Comparison of ENCODE assay signal across 18 cellular contexts in the genomic region with DNA sequence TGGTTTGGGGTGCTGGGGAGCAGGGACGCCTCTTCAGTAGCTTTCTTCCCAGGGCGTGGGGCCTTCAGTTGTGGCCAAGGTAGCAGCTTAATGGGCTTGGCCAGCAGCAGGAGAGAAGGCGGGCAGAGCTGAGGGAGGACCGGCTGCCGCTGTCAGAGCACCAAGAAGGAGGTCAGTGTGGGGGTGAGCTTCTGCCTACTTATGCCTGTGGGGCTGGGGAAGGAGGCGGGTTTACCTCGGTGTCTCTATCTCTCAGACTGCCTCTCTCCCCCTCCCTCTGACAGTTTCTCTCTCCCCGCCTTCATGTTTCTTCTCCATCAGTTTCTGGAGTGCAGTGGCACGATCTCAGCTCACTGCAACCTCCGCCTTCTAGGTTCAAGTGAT. TPM values are rescaled to one million over a fixed set of nuclear protein-coding genes. Genes with fewer than 3 reads are reported as not detected.
DNase-seq lines count a peak whose midpoint lies in the region; ATAC-seq, FAIRE-seq and TF ChIP-seq lines count a peak whose summit lies in the region.
"Had no signal": no experiment of that assay in that cellular context is flagged by ENCODE, and none has a peak within 500 bp of the region (broad histone marks: within the 10 kb centered on the region; RNA-seq: fewer than 3 reads in every experiment).

A gene with protein sequence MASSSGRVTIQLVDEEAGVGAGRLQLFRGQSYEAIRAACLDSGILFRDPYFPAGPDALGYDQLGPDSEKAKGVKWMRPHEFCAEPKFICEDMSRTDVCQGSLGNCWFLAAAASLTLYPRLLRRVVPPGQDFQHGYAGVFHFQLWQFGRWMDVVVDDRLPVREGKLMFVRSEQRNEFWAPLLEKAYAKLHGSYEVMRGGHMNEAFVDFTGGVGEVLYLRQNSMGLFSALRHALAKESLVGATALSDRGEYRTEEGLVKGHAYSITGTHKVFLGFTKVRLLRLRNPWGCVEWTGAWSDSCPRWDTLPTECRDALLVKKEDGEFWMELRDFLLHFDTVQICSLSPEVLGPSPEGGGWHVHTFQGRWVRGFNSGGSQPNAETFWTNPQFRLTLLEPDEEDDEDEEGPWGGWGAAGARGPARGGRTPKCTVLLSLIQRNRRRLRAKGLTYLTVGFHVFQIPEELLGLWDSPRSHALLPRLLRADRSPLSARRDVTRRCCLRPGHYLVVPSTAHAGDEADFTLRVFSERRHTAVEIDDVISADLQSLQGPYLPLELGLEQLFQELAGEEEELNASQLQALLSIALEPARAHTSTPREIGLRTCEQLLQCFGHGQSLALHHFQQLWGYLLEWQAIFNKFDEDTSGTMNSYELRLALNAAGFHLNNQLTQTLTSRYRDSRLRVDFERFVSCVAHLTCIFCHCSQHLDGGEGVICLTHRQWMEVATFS (minus strand): TSS at position 177 of the 384 bp plus-strand sequence. CDS start 309 bp downstream, outside the sequence.

- no peaks in the 10 kb centered on the region for H3K9me3 Mint-ChIP-seq in activated CD8-positive, alpha-beta T cell treated with anti-CD3 and anti-CD28 coated beads for 36 hours
- H3K9me3 Mint-ChIP-seq in progenitor cell of endocrine pancreas (ENCODE audit: low read depth) = no peaks in the 10 kb centered on the region
- H3K9me3 Mint-ChIP-seq: CD8-positive, alpha-beta memory T cell had no signal

- no peaks in the 10 kb centered on the region for H3K27me3 Mint-ChIP-seq in activated CD8-positive, alpha-beta T cell treated with anti-CD3 and anti-CD28 coated beads for 36 hours
- no peaks in the 10 kb centered on the region for H3K27me3 Mint-ChIP-seq in progenitor cell of endocrine pancreas
- H3K27me3 Mint-ChIP-seq: CD8-positive, alpha-beta memory T cell had no signal

- H3K27ac ChIP-seq in A549 (peak within 1 kb of the TSS in 1 of 2 experiments; percentile 45; a peak in 3 of 6 replicates), SK-N-SH (ENCODE audit: low read depth in 2 of 2, low read length in 1 of 2) (no peak within 1 kb of the TSS)
- H3K27ac ChIP-seq: heart right ventricle, pancreas had no signal

- no peaks in the 10 kb centered on the region for H3K9me2 ChIP-seq in SK-N-SH

- CTCF ChIA-PET in A549 (lab: Yijun Ruan, JAX) (interaction anchor here (0.6 to 2.1 kb wide), 15 partner anchors 9 to 230 kb away, joined by 3 to 9 read pairs (median 3); partner anchors contain the start of genes ECH1, MRPS12 and SARS2), SK-N-SH (lab: Yijun Ruan, JAX) (interaction anchor here (1.1 to 1.2 kb wide), 2 partner anchors 14 to 186 kb away, joined by 3 to 4 read pairs; no protein-coding TSS in a partner anchor)
- CTCF ChIA-PET in activated CD8-positive, alpha-beta T cell treated with anti-CD3 and anti-CD28 coated beads for 36 hours (lab: Charles Lee) = interaction anchor here (0.9 to 1.5 kb wide), 2 partner anchors 14 to 25 kb away, joined by 3 to 5 read pairs; no protein-coding TSS in a partner anchor

- H4K20me1 ChIP-seq in SK-N-SH (ENCODE audit: insufficient read depth) = no peaks in the 10 kb centered on the region

- DNase-seq in A549 (ENCODE audit: low read depth in 1 of 2, low spot score in 1 of 2) (no peak), GM12892 (ENCODE audit: insufficient read length) (peak; percentile 8), mucosa of descending colon (no peak), SK-N-SH (no peak), progenitor cell of endocrine pancreas (ENCODE audit: low spot score, unreplicated experiment) (no peak), GM19240 (ENCODE audit: insufficient read length, low spot score) (no peak)
- no peak for DNase-seq in activated CD8-positive, alpha-beta T cell treated with anti-CD3 and anti-CD28 coated beads for 36 hours
- DNase-seq: activated CD4-positive, alpha-beta T cell treated with anti-CD3 and anti-CD28 coated beads for 1 hour; dermis blood vessel endothelial cell; DMS79 treated with DMSO at 0.1 percent for 48 hours; heart right ventricle; NCI-H1417 treated with DMSO at 0.1 percent for 48 hours; NCI-H510A treated with DMSO at 0.1 percent for 48 hours had no signal

- peak; percentile 3 to 10; a peak in 3 of 6 replicates for ATAC-seq in A549
- ATAC-seq in activated CD8-positive, alpha-beta T cell treated with anti-CD3 and anti-CD28 coated beads for 36 hours = no peak
- no peak for ATAC-seq in mucosa of descending colon
- ATAC-seq: heart right ventricle, pancreas, sciatic nerve had no signal

- no peaks in the 10 kb centered on the region for H3K36me3 Mint-ChIP-seq in activated CD8-positive, alpha-beta T cell treated with anti-CD3 and anti-CD28 coated beads for 36 hours (ENCODE audit: low read depth)
- no peaks in the 10 kb centered on the region for H3K36me3 Mint-ChIP-seq in progenitor cell of endocrine pancreas (ENCODE audit: insufficient read depth)
- H3K36me3 Mint-ChIP-seq: CD8-positive, alpha-beta memory T cell had no signal

- no peak for FAIRE-seq in A549 (lab: Jason Lieb, UNC)
- no peak for FAIRE-seq in GM12892 (lab: Jason Lieb, UNC)
- FAIRE-seq: endothelial cell of umbilical vein, pancreas had no signal

- POLR2A ChIA-PET in A549 (lab: Yijun Ruan, JAX) (interaction anchor here (1.4 kb wide), 1 partner anchor 88 kb away, joined by 3 read pairs; the partner anchor contains the start of gene ECH1), SK-N-SH (lab: Yijun Ruan, JAX) (no interaction called here)
- POLR2A ChIA-PET in activated CD8-positive, alpha-beta T cell treated with anti-CD3 and anti-CD28 coated beads for 36 hours (lab: Charles Lee) = interaction anchor here (0.8 kb wide), 1 partner anchor 10 kb away, joined by 3 read pairs; no protein-coding TSS in a partner anchor

- no peak for TF ChIP-seq RAD21 in A549 (conservative IDR thresholded peaks at IDR 0.05 in 1 of 2, IDR thresholded peaks at IDR 0.05 in 1 of 2)
- no peak for TF ChIP-seq RAD21 in SK-N-SH (IDR thresholded peaks at IDR 0.05; ENCODE audit: low read length)

- WGBS in A549 (ENCODE audit: missing lambda C conversion rate) = 88% methylated on average over 10 of the region's 10 CpGs
- WGBS in SK-N-SH (ENCODE audit: low lambda C conversion rate) = 93% methylated on average over 8 of the region's 10 CpGs

- H3F3A ChIP-seq in SK-N-SH (replicated peaks; ENCODE audit: insufficient read depth) = no peaks in the 10 kb centered on the region

- TF ChIP-seq POLR2A in A549 (IDR thresholded peaks at IDR 0.05; ENCODE audit: low read length) (no peak), GM12892 (IDR thresholded peaks at IDR 0.05; ENCODE audit: low read depth, low read length) (no peak)

- TF ChIP-seq EP300 in A549 (IDR thresholded peaks at IDR 0.05) (no peak), SK-N-SH (IDR thresholded peaks at IDR 0.05; ENCODE audit: borderline replicate concordance in 1 of 2, low read depth in 1 of 2, low read length in 1 of 2) (no peak)

- peaks cover 7% of the 10 kb centered on the region for H3K4me1 Mint-ChIP-seq in activated CD8-positive, alpha-beta T cell treated with anti-CD3 and anti-CD28 coated beads for 36 hours (ENCODE audit: low read depth)
- H3K4me1 Mint-ChIP-seq in progenitor cell of endocrine pancreas (ENCODE audit: low read depth) = no peaks in the 10 kb centered on the region

- H2AFZ ChIP-seq in SK-N-SH (ENCODE audit: low read depth) = no peak within 1 kb of the TSS

- H3K79me2 ChIP-seq in SK-N-SH (ENCODE audit: insufficient read depth) = no peaks in the 10 kb centered on the region

- no peaks in the 10 kb centered on the region for H3K27me3 ChIP-seq in SK-N-SH (ENCODE audit: insufficient read depth)
- H3K27me3 ChIP-seq: heart right ventricle, pancreas had no signal

- H3K4me2 ChIP-seq in A549 = no peak within 1 kb of the TSS
- no peak within 1 kb of the TSS for H3K4me2 ChIP-seq in SK-N-SH

- TF ChIP-seq CTCF in A549 (IDR thresholded peaks at IDR 0.05) (no peak), mucosa of descending colon (IDR thresholded peaks at IDR 0.05) (no peak), SK-N-SH (IDR thresholded peaks at IDR 0.05) (no peak), progenitor cell of endocrine pancreas (IDR thresholded peaks at IDR 0.05; ENCODE audit: unreplicated experiment) (no peak)
- TF ChIP-seq CTCF in activated CD8-positive, alpha-beta T cell treated with anti-CD3 and anti-CD28 coated beads for 36 hours (IDR thresholded peaks at IDR 0.05) = no peak

- no peak within 1 kb of the TSS for H3K4me3 Mint-ChIP-seq in activated CD8-positive, alpha-beta T cell treated with anti-CD3 and anti-CD28 coated beads for 36 hours
- H3K4me3 Mint-ChIP-seq in progenitor cell of endocrine pancreas (ENCODE audit: low read depth) = no peak within 1 kb of the TSS

- no peak within 1 kb of the TSS for H3K9ac ChIP-seq in SK-N-SH

- no peak within 1 kb of the TSS for H3K27ac Mint-ChIP-seq in activated CD8-positive, alpha-beta T cell treated with anti-CD3 and anti-CD28 coated beads for 36 hours
- no peak within 1 kb of the TSS for H3K27ac Mint-ChIP-seq in progenitor cell of endocrine pancreas

- H3K4me1 ChIP-seq in A549 = peaks cover 4% of the 10 kb centered on the region; the same call in 1 of the 3 replicates
- H3K4me1 ChIP-seq in mucosa of descending colon (ENCODE audit: low read depth) = no peaks in the 10 kb centered on the region
- no peaks in the 10 kb centered on the region for H3K4me1 ChIP-seq in SK-N-SH (ENCODE audit: control insufficient read depth in 1 of 2, insufficient read depth in 2 of 2, low read depth in 1 of 2, low read length in 1 of 2)
- H3K4me1 ChIP-seq: heart right ventricle, pancreas had no signal

- no peaks in the 10 kb centered on the region for H3K36me3 ChIP-seq in mucosa of descending colon (ENCODE audit: low read depth)
- no peaks in the 10 kb centered on the region for H3K36me3 ChIP-seq in SK-N-SH (replicated peaks in 1 of 2; ENCODE audit: control insufficient read depth in 1 of 2, insufficient read depth in 2 of 2, low read length in 1 of 2)
- H3K36me3 ChIP-seq: heart right ventricle, pancreas had no signal

- H3K9me3 ChIP-seq in A549 = no peaks in the 10 kb centered on the region
- no peaks in the 10 kb centered on the region for H3K9me3 ChIP-seq in mucosa of descending colon
- no peaks in the 10 kb centered on the region for H3K9me3 ChIP-seq in SK-N-SH
- H3K9me3 ChIP-seq: heart right ventricle, pancreas had no signal

- intact Hi-C loops in activated CD8-positive, alpha-beta T cell treated with anti-CD3 and anti-CD28 coated beads for 36 hours (cut with micrococcal nuclease) = no loop called here
- intact Hi-C loops in mucosa of descending colon (cut with DNase I, micrococcal nuclease) = no loop called here

- H3K4me3 ChIP-seq in A549 = no peak within 1 kb of the TSS
- H3K4me3 ChIP-seq in mucosa of descending colon = no peak within 1 kb of the TSS
- H3K4me3 ChIP-seq in SK-N-SH (ENCODE audit: low read depth in 2 of 2, low read length in 1 of 2) = no peak within 1 kb of the TSS
- H3K4me3 ChIP-seq: heart right ventricle, lung, pancreas had no signal

RNA-seq across cellular contexts. Expression of the gene that starts here (rescaled TPM):
- polyA plus RNA-seq in A549 (2011; rRNA removed) = 10.0 and 12.3 TPM in 2 replicates
- polyA plus RNA-seq in A549 (2012; cell fraction: cytosol; rRNA removed) = 10.0 and 10.2 TPM in 2 replicates
- polyA plus RNA-seq in A549 (2012; cell fraction: nucleus; rRNA removed) = 33.2 and 34.8 TPM in 2 replicates
- 8.6 to 11.7 TPM (median 11.0 TPM) in 3 replicates for polyA plus RNA-seq in A549 (2017; fragmentation: RNase III; extraction: RNeasy Plus Mini Kit Qiagen cat#74134 plus additional on column Dnase treatment)
- polyA minus RNA-seq in A549 (2011; rRNA and poly(A)+ RNA removed) = 3.2 and 7.1 TPM in 2 replicates
- 5.8 TPM for polyA plus RNA-seq in GM12892 (2012; ENCODE audit: missing spikeins)
- total RNA-seq in activated CD8-positive, alpha-beta T cell treated with anti-CD3 and anti-CD28 coated beads for 36 hours = 10 to 100 TPM; 19.6 to 22.7 TPM
- 10 to 100 TPM in 2 of 3 donors, 1 to 10 TPM in 1; 3.1 to 15.9 (median 14.9) TPM for total RNA-seq in mucosa of descending colon
- polyA plus RNA-seq in SK-N-SH (2012; rRNA removed) = 1.7 and 3.0 TPM in 2 replicates
- polyA plus RNA-seq in SK-N-SH (2012; cell fraction: cytosol; rRNA removed) = 0.48 and 0.50 TPM in 2 replicates
- 14.5 and 19.0 TPM in 2 replicates for polyA plus RNA-seq in SK-N-SH (2012; cell fraction: nucleus; rRNA removed)
- 4.1 and 5.0 TPM in 2 replicates for total RNA-seq in progenitor cell of endocrine pancreas
- total RNA-seq: dermis blood vessel endothelial cell, endothelial cell of umbilical vein had no signal

Comparison
In these comparisons a context has a peak if more than half of its experiments do, and no peak if none do; other contexts are left out.
1. ATAC-seq: peak in A549 (2 of 2); none in activated CD8-positive, alpha-beta T cell treated with anti-CD3 and anti-CD28 coated beads for 36 hours (single experiment) and mucosa of descending colon (single experiment).